In the genomic region with DNA sequence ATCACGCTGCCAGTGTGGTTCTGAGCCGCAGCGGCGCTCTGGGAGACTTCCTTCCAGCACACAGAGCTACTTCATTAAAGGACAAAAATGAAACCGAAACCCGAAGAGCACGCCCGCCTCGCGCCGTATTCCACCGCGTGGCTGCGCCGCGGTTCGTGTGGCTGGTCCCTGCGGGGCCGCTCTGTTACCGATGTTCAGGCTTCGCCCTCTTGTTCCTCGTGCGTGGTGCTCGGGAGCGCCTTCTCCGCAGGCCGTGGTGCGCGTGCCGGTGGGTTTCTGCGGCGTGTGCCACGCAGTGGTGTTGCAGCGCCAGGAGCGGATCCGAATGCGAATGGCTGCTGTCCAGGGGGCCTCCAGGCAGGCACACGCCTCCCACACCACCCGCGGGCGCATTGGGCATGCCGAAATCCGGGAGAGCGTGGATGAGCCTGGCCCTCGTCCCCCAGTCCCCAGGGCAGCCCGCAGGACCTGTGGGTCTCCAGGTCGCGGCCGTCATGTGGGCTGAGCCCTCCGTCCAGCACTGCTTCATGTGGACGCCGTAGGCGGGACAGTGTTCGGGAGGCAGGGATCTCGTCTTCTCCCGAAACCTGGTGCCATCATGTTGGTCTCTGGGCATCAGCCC, we compare ENCODE assay signal across 1 cellular context.
TF ChIP-seq lines count a peak whose summit lies in the region.

No MANE protein-coding gene starts in this region.

TF ChIP-seq in HepG2, 621 proteins besides CTCF, POLR2A, EP300 and RAD21:
- TF ChIP-seq SNAI1 (CRISPR knock-in tag; IDR thresholded peaks at IDR 0.05; ENCODE audit: borderline replicate concordance) (no peak), PRMT3 (CRISPR knock-in tag; IDR thresholded peaks at IDR 0.05; ENCODE audit: borderline replicate concordance, low read depth) (no peak), ZBTB21 (CRISPR knock-in tag; IDR thresholded peaks at IDR 0.05) (no peak), SAP130 (CRISPR knock-in tag; IDR thresholded peaks at IDR 0.05; ENCODE audit: low read depth) (no peak)
- TF ChIP-seq, protein P1, sequence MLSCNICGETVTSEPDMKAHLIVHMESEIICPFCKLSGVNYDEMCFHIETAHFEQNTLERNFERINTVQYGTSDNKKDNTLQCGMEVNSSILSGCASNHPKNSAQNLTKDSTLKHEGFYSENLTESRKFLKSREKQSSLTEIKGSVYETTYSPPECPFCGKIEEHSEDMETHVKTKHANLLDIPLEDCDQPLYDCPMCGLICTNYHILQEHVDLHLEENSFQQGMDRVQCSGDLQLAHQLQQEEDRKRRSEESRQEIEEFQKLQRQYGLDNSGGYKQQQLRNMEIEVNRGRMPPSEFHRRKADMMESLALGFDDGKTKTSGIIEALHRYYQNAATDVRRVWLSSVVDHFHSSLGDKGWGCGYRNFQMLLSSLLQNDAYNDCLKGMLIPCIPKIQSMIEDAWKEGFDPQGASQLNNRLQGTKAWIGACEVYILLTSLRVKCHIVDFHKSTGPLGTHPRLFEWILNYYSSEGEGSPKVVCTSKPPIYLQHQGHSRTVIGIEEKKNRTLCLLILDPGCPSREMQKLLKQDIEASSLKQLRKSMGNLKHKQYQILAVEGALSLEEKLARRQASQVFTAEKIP (CRISPR knock-in tag; IDR thresholded peaks at IDR 0.05; ENCODE audit: borderline replicate concordance): no peak
